ENCODE assay signal across 8 cellular contexts in the genomic region with DNA sequence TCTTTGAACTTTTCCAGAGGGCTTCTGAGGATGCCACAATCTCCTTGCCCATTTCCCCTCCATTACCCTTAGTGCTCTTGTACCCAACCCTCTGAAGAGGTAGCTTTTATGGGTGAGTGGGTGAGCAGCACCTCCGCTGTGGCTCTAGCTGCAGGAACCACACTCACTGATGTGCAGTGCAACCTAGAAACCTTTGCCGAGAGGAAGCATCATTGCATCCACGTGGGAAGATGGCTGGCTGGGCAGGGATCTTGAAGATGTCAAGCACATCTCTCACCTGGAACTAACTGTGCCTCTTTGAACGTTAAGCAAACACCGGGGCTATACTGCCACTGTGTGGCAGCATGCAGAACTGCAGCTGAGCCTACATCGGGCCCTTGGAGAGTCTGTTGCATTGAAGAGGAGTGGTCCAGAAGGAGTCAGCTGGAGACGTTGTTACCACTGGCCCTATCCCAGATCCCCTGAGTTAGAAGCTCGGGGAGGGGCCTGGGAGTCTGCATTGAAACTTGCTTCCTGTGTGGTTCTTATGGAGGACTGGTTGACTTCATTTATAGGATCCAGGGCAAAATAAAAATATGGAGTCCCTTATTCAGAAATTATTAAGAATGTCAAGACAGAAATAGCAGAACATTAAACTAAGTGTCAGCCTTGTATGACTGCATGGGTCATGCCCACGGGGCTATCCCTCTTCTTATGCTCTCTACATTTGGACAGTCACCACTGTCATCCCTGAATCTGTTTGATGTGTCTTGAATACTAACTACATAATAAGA. TPM values are rescaled to one million over a fixed set of nuclear protein-coding genes. Genes with fewer than 3 reads are reported as not detected.
DNase-seq lines count a peak whose midpoint lies in the region; ATAC-seq and TF ChIP-seq lines count a peak whose summit lies in the region.

No MANE protein-coding gene starts in this region.

- H3K27me3 Mint-ChIP-seq in MCF 10A (ENCODE audit: insufficient read depth, unreplicated experiment) = peaks cover 19% of the 10 kb centered on the region

- H3K9me3 Mint-ChIP-seq in MCF 10A (ENCODE audit: unreplicated experiment) = no peaks in the 10 kb centered on the region

- intact Hi-C loops in MCF 10A (cut with micrococcal nuclease) = loop anchor here (1.0 to 10.0 kb wide), 5 partner anchors 29 to 444 kb away; a partner anchor contains a TSS

- DNase-seq in NCI-H1417 (lab: John Stamatoyannopoulos, UW) = peak; percentile 77 to 91 (median 79)
- DNase-seq in NCI-H1417 treated with DMSO at 0.1 percent for 48 hours (lab: John Stamatoyannopoulos, UW) = no peak
- DNase-seq in NCI-H2107 (lab: John Stamatoyannopoulos, UW) = peak; percentile 63
- peak; percentile 76 for DNase-seq in UCSD-AML1 (lab: John Stamatoyannopoulos, UW; ENCODE audit: unreplicated experiment)
- DNase-seq in MCF 10A (ENCODE audit: unreplicated experiment) = peak; percentile 79
- peak; percentile 86 for DNase-seq in iPS-NIHi7 (ENCODE audit: extremely low spot score)
- DNase-seq in stimulated activated CD4-positive, alpha-beta T cell treated with anti-CD3 and anti-CD28 coated beads, Interleukin-15, amount 100 ng/mL, for 48 hours (ENCODE audit: low read depth in 2 of 2) = peak; percentile 39 to 42

- CTCF ChIA-PET in MCF 10A (lab: Yijun Ruan, JAX) = interaction anchor here (0.5 to 27.0 kb wide), 36 partner anchors 9 to 840 kb away, joined by 3 to 673 read pairs (median 5); no protein-coding TSS in a partner anchor

- H3K4me3 Mint-ChIP-seq in MCF 10A (ENCODE audit: unreplicated experiment) = no peak overlapping the region

- peak; percentile 97 for TF ChIP-seq CTCF in MCF 10A (IDR thresholded peaks at IDR 0.05; ENCODE audit: unreplicated experiment)

- no peak overlapping the region for H3K27ac Mint-ChIP-seq in MCF 10A (ENCODE audit: low read depth, unreplicated experiment)

- POLR2A ChIA-PET in MCF 10A (lab: Yijun Ruan, JAX) = interaction anchor here (0.8 to 4.5 kb wide), 7 partner anchors 10 to 167 kb away, joined by 3 to 34 read pairs (median 10); a partner anchor contains a TSS

- no TSS peak for BruUV-seq in MCF 10A (replicated peaks; lab: Mats Ljungman, UMichigan)

- peak; percentile 77 for ATAC-seq in HG02885 (IDR thresholded peaks at IDR 0.05; ENCODE audit: poor library complexity, unreplicated experiment)

- H3K36me3 Mint-ChIP-seq in MCF 10A (ENCODE audit: insufficient read depth, unreplicated experiment) = no peaks in the 10 kb centered on the region

- H3K4me1 Mint-ChIP-seq in MCF 10A (ENCODE audit: insufficient read depth, unreplicated experiment) = peaks cover 15% of the 10 kb centered on the region

RNA-seq across cellular contexts. Expression of a gene that starts 28.7 kb away (rescaled TPM):
- not detected in 2 replicates for total RNA-seq in MCF 10A (2022)

RNA-seq across cellular contexts. Expression of a gene that starts 33.4 kb away (rescaled TPM):
- 18.3 and 32.0 TPM in 2 replicates for total RNA-seq in MCF 10A (2022)
